In genomic region chr3:35678552-35679220, GRCh38 we compare ENCODE assay signal across 27 cellular contexts. TPM values are rescaled to one million over a fixed set of nuclear protein-coding genes. Genes with fewer than 3 reads are reported as not detected.
DNase-seq lines count a peak whose midpoint lies in the region; ATAC-seq and TF ChIP-seq lines count a peak whose summit lies in the region.
"Had no signal": no experiment of that assay in that cellular context is flagged by ENCODE, and none has a peak within 500 bp of the region (broad histone marks: within the 10 kb centered on the region; RNA-seq: fewer than 3 reads in every experiment).

No MANE protein-coding gene starts in this region.

- H3K27ac Mint-ChIP-seq in nephron (peak overlapping the region; percentile 20 to 65 (median 28)), type B pancreatic cell (no peak overlapping the region)
- H3K27ac Mint-ChIP-seq: activated B cell treated with CpG ODN at 0.5 μM for 24 hours; activated CD4-positive, alpha-beta memory T cell treated with anti-CD3 and anti-CD28 coated beads for 36 hours; activated naive CD8-positive, alpha-beta T cell treated with anti-CD3 and anti-CD28 coated beads, Interleukin-2, amount 50 U/mL, for 24 hours; dendritic cell treated with granulocyte-macrophage colony-stimulating factor and Interleukin-4, amounts not matched to agents 40 ng/mL and 50 ng/mL, for 4 days had no signal

- H3K4me3 Mint-ChIP-seq in nephron: peak overlapping the region; percentile 8 to 87 (median 82)
- peak overlapping the region; percentile 24 for H3K4me3 Mint-ChIP-seq in type B pancreatic cell
- H3K4me3 Mint-ChIP-seq: activated B cell treated with CpG ODN at 0.5 μM for 24 hours; activated CD4-positive, alpha-beta memory T cell treated with anti-CD3 and anti-CD28 coated beads for 36 hours; activated naive CD8-positive, alpha-beta T cell treated with anti-CD3 and anti-CD28 coated beads, Interleukin-2, amount 50 U/mL, for 24 hours; CD8-positive, alpha-beta memory T cell; dendritic cell treated with granulocyte-macrophage colony-stimulating factor and Interleukin-4, amounts not matched to agents 40 ng/mL and 50 ng/mL, for 4 days had no signal

- no peaks in the 10 kb centered on the region for H3K9me3 ChIP-seq in adipocyte (ENCODE audit: control insufficient read depth, low read length)
- H3K9me3 ChIP-seq: tibial nerve had no signal

- no peak for ATAC-seq in HG03565 (IDR thresholded peaks at IDR 0.05; ENCODE audit: unreplicated experiment)
- ATAC-seq in GM21390 (IDR thresholded peaks at IDR 0.05; ENCODE audit: unreplicated experiment): no peak
- ATAC-seq: activated naive CD8-positive, alpha-beta T cell treated with anti-CD3 and anti-CD28 coated beads, Interleukin-2, amount 50 U/mL, for 24 hours; GM12878 had no signal

- H3K9me3 Mint-ChIP-seq in nephron: no peaks in the 10 kb centered on the region
- H3K9me3 Mint-ChIP-seq in type B pancreatic cell: no peaks in the 10 kb centered on the region
- H3K9me3 Mint-ChIP-seq: activated B cell treated with CpG ODN at 0.5 μM for 24 hours; activated CD4-positive, alpha-beta memory T cell treated with anti-CD3 and anti-CD28 coated beads for 36 hours; activated naive CD8-positive, alpha-beta T cell treated with anti-CD3 and anti-CD28 coated beads, Interleukin-2, amount 50 U/mL, for 24 hours; dendritic cell treated with granulocyte-macrophage colony-stimulating factor and Interleukin-4, amounts not matched to agents 40 ng/mL and 50 ng/mL, for 4 days had no signal

- peaks cover 30% of the 10 kb centered on the region for H3K27me3 ChIP-seq in adipocyte (replicated peaks; ENCODE audit: control insufficient read depth, insufficient read depth, low read length)
- H3K27me3 ChIP-seq: tibial nerve had no signal

- H3K4me1 ChIP-seq in adipocyte (ENCODE audit: control insufficient read depth, insufficient read depth, low read length): peaks cover 3% of the 10 kb centered on the region
- H3K4me1 ChIP-seq: tibial nerve had no signal

- DNase-seq in NCI-H1694 treated with DMSO at 0.1 percent for 48 hours (lab: John Stamatoyannopoulos, UW) (peak; percentile 46), NCI-H1694 (lab: John Stamatoyannopoulos, UW) (no peak), adipocyte (ENCODE audit: low read depth) (no peak), type B pancreatic cell (ENCODE audit: extremely low spot score, unreplicated experiment) (no peak), SHP77 treated with DMSO at 0.1 percent for 48 hours (lab: John Stamatoyannopoulos, UW) (no peak)
- DNase-seq: activated B cell treated with CpG ODN at 0.5 μM for 24 hours; activated CD4-positive, alpha-beta memory T cell treated with anti-CD3 and anti-CD28 coated beads for 36 hours; activated effector memory CD4-positive, alpha-beta T cell treated with anti-CD3 and anti-CD28 coated beads, Interleukin-2, amount 50 U/mL, for 16 hours; activated naive CD8-positive, alpha-beta T cell treated with anti-CD3 and anti-CD28 coated beads, Interleukin-2, amount 50 U/mL, for 24 hours; CD8-positive, alpha-beta memory T cell; DMS79; KBM-7; midbrain; NCI-H2029; NCI-H345; RPMI8226; small intestine; stimulated activated CD4-positive, alpha-beta T cell treated with anti-CD3 and anti-CD28 coated beads, Interleukin-2, amount 100 ng/mL, for 48 hours; stimulated activated naive CD4-positive, alpha-beta T cell treated with Interleukin-2 at 50 U/mL for 16 hours had no signal

- H3K9ac ChIP-seq in adipocyte (ENCODE audit: low read length): no peak overlapping the region

- no peak for TF ChIP-seq CTCF in nephron (IDR thresholded peaks at IDR 0.05; ENCODE audit: unreplicated experiment in 3 of 3)
- no peak for TF ChIP-seq CTCF in type B pancreatic cell (conservative IDR thresholded peaks at IDR 0.05)

- H3K36me3 Mint-ChIP-seq in nephron (ENCODE audit: low read depth) (no peaks in the 10 kb centered on the region), type B pancreatic cell (no peaks in the 10 kb centered on the region)
- H3K36me3 Mint-ChIP-seq: activated CD4-positive, alpha-beta memory T cell treated with anti-CD3 and anti-CD28 coated beads for 36 hours; CD8-positive, alpha-beta memory T cell had no signal

- no peaks in the 10 kb centered on the region for H3K27me3 Mint-ChIP-seq in nephron (ENCODE audit: low read depth)
- H3K27me3 Mint-ChIP-seq in type B pancreatic cell: peaks cover 33% of the 10 kb centered on the region
- H3K27me3 Mint-ChIP-seq: activated B cell treated with CpG ODN at 0.5 μM for 24 hours; activated CD4-positive, alpha-beta memory T cell treated with anti-CD3 and anti-CD28 coated beads for 36 hours; activated naive CD8-positive, alpha-beta T cell treated with anti-CD3 and anti-CD28 coated beads, Interleukin-2, amount 50 U/mL, for 24 hours; CD8-positive, alpha-beta memory T cell; dendritic cell treated with granulocyte-macrophage colony-stimulating factor and Interleukin-4, amounts not matched to agents 40 ng/mL and 50 ng/mL, for 4 days had no signal

- no peaks in the 10 kb centered on the region for H3K36me3 ChIP-seq in adipocyte (ENCODE audit: control insufficient read depth, insufficient read depth, low read length, severe bottlenecking)
- H3K36me3 ChIP-seq: tibial nerve had no signal

- H3K4me1 Mint-ChIP-seq in nephron (peaks cover 43% of the 10 kb centered on the region), type B pancreatic cell (ENCODE audit: unreplicated experiment) (no peaks in the 10 kb centered on the region)
- H3K4me1 Mint-ChIP-seq: CD8-positive, alpha-beta memory T cell had no signal

- H3K4me3 ChIP-seq in adipocyte (ENCODE audit: low read length): peak overlapping the region; percentile 48
- H3K4me3 ChIP-seq: GM12878, tibial nerve had no signal

RNA-seq across cellular contexts. Expression of gene ARPP21, which starts 39.4 kb away (rescaled TPM):
- 1.4 and 3.5 TPM in 2 replicates for total RNA-seq in type B pancreatic cell (ENCODE audit: low replicate concordance)
- total RNA-seq: activated B cell treated with CpG ODN at 0.5 μM for 24 hours; activated CD4-positive, alpha-beta memory T cell treated with anti-CD3 and anti-CD28 coated beads for 36 hours; bronchial epithelial cell; CD8-positive, alpha-beta memory T cell; GM12878; posterior vena cava; tibial nerve had no signal
